Comparison of ENCODE assay signal across 13 cellular contexts in the genomic region with DNA sequence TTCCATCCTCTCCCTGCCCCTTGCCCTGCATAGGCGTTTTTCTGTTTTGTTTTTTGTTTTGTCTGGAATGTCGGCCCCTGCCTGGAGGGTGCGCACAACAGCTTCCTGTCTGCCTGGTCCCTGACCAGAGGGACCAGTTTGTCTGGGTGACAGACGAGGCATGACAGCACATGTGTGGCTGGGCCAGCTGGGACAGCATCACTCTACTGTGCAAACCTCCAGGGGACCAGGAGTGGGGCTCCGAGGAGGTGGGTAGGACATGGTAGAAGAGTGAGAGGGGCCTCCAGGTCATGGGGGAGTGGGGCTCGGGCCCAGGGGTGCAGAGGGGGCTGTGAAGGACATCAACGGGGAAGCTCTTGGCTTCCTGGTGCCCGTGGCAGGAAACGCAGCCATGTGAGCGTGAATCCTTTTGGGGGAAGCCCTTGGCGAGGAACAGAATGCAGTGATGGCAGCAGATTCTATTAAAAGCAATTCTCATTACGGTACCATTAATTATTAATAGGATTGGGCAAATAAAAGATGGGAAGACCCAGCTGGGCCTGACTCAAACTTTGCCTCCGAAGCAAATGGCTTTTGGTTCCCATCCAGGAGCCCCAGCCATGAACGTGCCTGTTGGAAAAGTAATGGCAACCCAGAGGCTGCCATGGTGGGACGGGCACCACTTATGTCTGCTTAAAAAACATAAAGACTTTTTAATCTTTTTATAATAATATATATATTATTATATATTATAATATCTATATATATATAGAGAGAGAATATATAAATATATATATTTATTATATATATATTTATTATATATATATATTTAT.
DNase-seq lines count a peak whose midpoint lies in the region; ATAC-seq, FAIRE-seq and TF ChIP-seq lines count a peak whose summit lies in the region.
"Had no signal": no experiment of that assay in that cellular context is flagged by ENCODE, and none has a peak within 500 bp of the region (broad histone marks: within the 10 kb centered on the region; RNA-seq: fewer than 3 reads in every experiment).

No MANE protein-coding gene starts in this region.

- no peaks in the 10 kb centered on the region for H3K9me3 Mint-ChIP-seq in chondrocyte (ENCODE audit: low read depth)

- H3K27ac ChIP-seq in BLaER1, result peak overlapping the region; percentile 67
- peak overlapping the region in 3 of 4 donors; percentile 10 to 62 (median 48) for H3K27ac ChIP-seq in body of pancreas
- H3K27ac ChIP-seq in lower lobe of right lung, result no peak overlapping the region
- H3K27ac ChIP-seq in stomach, result no peak overlapping the region
- H3K27ac ChIP-seq: right atrium auricular region had no signal

- TF ChIP-seq POLR2A in body of pancreas (IDR thresholded peaks at IDR 0.05), result no peak
- TF ChIP-seq POLR2A in stomach (IDR thresholded peaks at IDR 0.05), result no peak

- H3K9me3 ChIP-seq in BLaER1 (no peaks in the 10 kb centered on the region), body of pancreas (no peaks in the 10 kb centered on the region), lower lobe of right lung (no peaks in the 10 kb centered on the region), stomach (no peaks in the 10 kb centered on the region)
- H3K9me3 ChIP-seq: right atrium auricular region had no signal

- peaks cover 5% of the 10 kb centered on the region for H3K4me1 Mint-ChIP-seq in chondrocyte (ENCODE audit: low read depth)

- no peaks in the 10 kb centered on the region for H3K36me3 ChIP-seq in BLaER1
- no peaks in the 10 kb centered on the region for H3K36me3 ChIP-seq in body of pancreas (replicated peaks in 1 of 2; ENCODE audit: insufficient read depth in 1 of 2, low read depth in 2 of 2)
- no peaks in the 10 kb centered on the region for H3K36me3 ChIP-seq in lower lobe of right lung
- H3K36me3 ChIP-seq in stomach, result no peaks in the 10 kb centered on the region
- H3K36me3 ChIP-seq: right atrium auricular region had no signal

- H3K9ac ChIP-seq in BLaER1, result peak overlapping the region; percentile 36; the same call in 1 of the 2 replicates

- DNase-seq in GM19239 (ENCODE audit: insufficient read length, low spot score) (no peak), body of pancreas (peak in 2 of 4 donors; percentile 50 to 52), lower lobe of right lung (peak; percentile 43), stomach (no peak), GM13977 (ENCODE audit: low spot score) (no peak), chondrocyte (ENCODE audit: low spot score) (no peak)
- no peak for DNase-seq in activated T-cell treated with anti-CD3 and anti-CD28 coated beads, Interleukin-2, amount 50 U/mL, for 48 hours
- DNase-seq: NCI-H2171 treated with DMSO at 0.1 percent for 48 hours; stimulated activated CD4-positive, alpha-beta T cell treated with anti-CD3 and anti-CD28 coated beads, Interleukin-4, amount 100 ng/mL, for 24 hours; stimulated activated naive CD4-positive, alpha-beta T cell had no signal

- H3K4me3 ChIP-seq in BLaER1, result peak overlapping the region; percentile 21; the same call in 1 of the 2 replicates
- H3K4me3 ChIP-seq in body of pancreas, result no peak overlapping the region
- no peak overlapping the region for H3K4me3 ChIP-seq in lower lobe of right lung
- H3K4me3 ChIP-seq in stomach, result no peak overlapping the region
- H3K4me3 ChIP-seq: right atrium auricular region had no signal

- no peaks in the 10 kb centered on the region for H3K36me3 Mint-ChIP-seq in chondrocyte (ENCODE audit: low read depth)
- H3K36me3 Mint-ChIP-seq: activated naive CD8-positive, alpha-beta T cell had no signal

- H3K27me3 ChIP-seq in BLaER1 (no peaks in the 10 kb centered on the region), body of pancreas (no peaks in the 10 kb centered on the region), lower lobe of right lung (ENCODE audit: low read depth) (no peaks in the 10 kb centered on the region), stomach (no peaks in the 10 kb centered on the region)
- H3K27me3 ChIP-seq: right atrium auricular region had no signal

- FAIRE-seq in GM19239 (lab: Jason Lieb, UNC), result peak; percentile 33

- 44 to 47% methylated on average over 15 of the region's 15 CpGs for WGBS in body of pancreas, 2 donors
- WGBS in stomach, 5 donors, result 58 to 66% (median 61%) methylated on average over 15 of the region's 15 CpGs

- H3K4me1 ChIP-seq in BLaER1, result peaks cover 78% of the 10 kb centered on the region
- peaks cover 7% of the 10 kb centered on the region for H3K4me1 ChIP-seq in body of pancreas
- no peaks in the 10 kb centered on the region for H3K4me1 ChIP-seq in lower lobe of right lung
- H3K4me1 ChIP-seq in stomach, result no peaks in the 10 kb centered on the region
- H3K4me1 ChIP-seq: right atrium auricular region had no signal

- H3K27ac Mint-ChIP-seq in chondrocyte (ENCODE audit: unreplicated experiment), result no peak overlapping the region
- H3K27ac Mint-ChIP-seq: activated naive CD8-positive, alpha-beta T cell had no signal

- TF ChIP-seq EP300 in stomach (IDR thresholded peaks at IDR 0.05), result no peak

- ATAC-seq in body of pancreas, result peak; percentile 62
- ATAC-seq in lower lobe of right lung, result no peak

- peak overlapping the region; percentile 87 for H3K4me2 ChIP-seq in BLaER1

- in situ Hi-C loops in GM13977 (cut with MboI; ENCODE audit: low pct_unique_long_range_greater_than_20kb, low sequenced_read_pairs, unreplicated experiment), result no loop called here

- intact Hi-C loops in body of pancreas (cut with DNase I), result no loop called here
- intact Hi-C loops in lower lobe of right lung (cut with DNase I), result no loop called here
- intact Hi-C loops in stomach (cut with DNase I; ENCODE audit: low total_unique reads), result no loop called here

- no peaks in the 10 kb centered on the region for H3K27me3 Mint-ChIP-seq in chondrocyte (ENCODE audit: low read depth)
- H3K27me3 Mint-ChIP-seq: activated naive CD8-positive, alpha-beta T cell had no signal

- no peak overlapping the region for H3K4me3 Mint-ChIP-seq in chondrocyte (ENCODE audit: unreplicated experiment)
- H3K4me3 Mint-ChIP-seq: activated naive CD8-positive, alpha-beta T cell had no signal

- TF ChIP-seq CTCF in body of pancreas (IDR thresholded peaks at IDR 0.05) (peak in 1 of 7 experiments; percentile 30), lower lobe of right lung (IDR thresholded peaks at IDR 0.05) (no peak), stomach (IDR thresholded peaks at IDR 0.05) (no peak), GM13977 (IDR thresholded peaks at IDR 0.05; ENCODE audit: extremely low read depth, insufficient read depth, missing control alignments) (no peak), chondrocyte (IDR thresholded peaks at IDR 0.05) (no peak)

- no peaks in the 10 kb centered on the region for H4K20me1 ChIP-seq in BLaER1

Comparison
In these comparisons a context has a peak if more than half of its experiments do, and no peak if none do; other contexts are left out.
1. H3K27ac ChIP-seq: peak in BLaER1 (single experiment) and body of pancreas (3 of 4); none in lower lobe of right lung (single experiment) and stomach (0 of 5).